Comparison of ENCODE assay signal across 1 cellular context in genomic region chr5:100777680-100778281, GRCh38.
A peak's percentile ranks its signal among the peaks of the same experiment; 100 is the strongest.
TF ChIP-seq lines count a peak whose summit lies in the region.

No MANE protein-coding gene starts in this region.

TF ChIP-seq in GM12878, 131 proteins besides CTCF, POLR2A, EP300 and RAD21 (continued from another document):
- TF ChIP-seq BCL3 (IDR thresholded peaks at IDR 0.05; ENCODE audit: borderline replicate concordance, insufficient read depth, low read depth, low read length, poor library complexity, severe bottlenecking) = peak; percentile 69
- TF ChIP-seq IKZF2 (IDR thresholded peaks at IDR 0.05) = peak; percentile 98 to 99
- TF ChIP-seq MXI1 (IDR thresholded peaks at IDR 0.05; ENCODE audit: low read depth, low read length) = no peak
- 0 out of 2 replicates have a peak, but pooled peaks have one; percentile 13 for TF ChIP-seq TCF7 (IDR thresholded peaks at IDR 0.05; ENCODE audit: borderline replicate concordance)
- no peak for TF ChIP-seq MYB (IDR thresholded peaks at IDR 0.05; ENCODE audit: borderline replicate concordance, low read depth, low read length)
- TF ChIP-seq SMAD1 (IDR thresholded peaks at IDR 0.05; ENCODE audit: low read depth, partially characterized antibody) = peak; percentile 97
- peak; percentile 87; the same call in 1 of the 2 replicates for TF ChIP-seq CBX5 (IDR thresholded peaks at IDR 0.05; ENCODE audit: low read depth)
- peak; percentile 81 for TF ChIP-seq BCL11A (IDR thresholded peaks at IDR 0.05; ENCODE audit: low read depth, low read length)
- peak; percentile 81 for TF ChIP-seq CREM (IDR thresholded peaks at IDR 0.05; ENCODE audit: low read depth)
- TF ChIP-seq SPI1 (IDR thresholded peaks at IDR 0.05; ENCODE audit: borderline replicate concordance, insufficient read depth, low read depth, low read length) = peak; percentile 96
- no peak for TF ChIP-seq IRF5 (IDR thresholded peaks at IDR 0.05; ENCODE audit: borderline replicate concordance)
- no peak for TF ChIP-seq PKNOX1 (IDR thresholded peaks at IDR 0.05)
- peak; percentile 58; the same call in 1 of the 2 replicates for TF ChIP-seq CHD1 (IDR thresholded peaks at IDR 0.05; ENCODE audit: low read depth, low read length)
- peak; percentile 97 for TF ChIP-seq IKZF1 (conservative IDR thresholded peaks at IDR 0.05)
- peak; percentile 36 for TF ChIP-seq MEF2B (IDR thresholded peaks at IDR 0.05; ENCODE audit: partially characterized antibody, poor library complexity, severe bottlenecking)
- peak; percentile 85; the same call in 1 of the 2 replicates for TF ChIP-seq BACH1 (IDR thresholded peaks at IDR 0.05; ENCODE audit: borderline replicate concordance)
- TF ChIP-seq USF1 (IDR thresholded peaks at IDR 0.05; ENCODE audit: borderline replicate concordance, extremely low read length, insufficient read depth, low read depth, low read length) = no peak
- TF ChIP-seq PAX8 (IDR thresholded peaks at IDR 0.05) = no peak
- 0 out of 2 replicates have a peak, but pooled peaks have one; percentile 33 for TF ChIP-seq CREB1 (IDR thresholded peaks at IDR 0.05; ENCODE audit: low read depth)
- peak in 1 of 2 experiments; percentile 47; a peak in 1 of 4 replicates for TF ChIP-seq SRF (IDR thresholded peaks at IDR 0.05; ENCODE audit: low read depth in 2 of 2, low read length in 2 of 2)
- TF ChIP-seq CUX1 (IDR thresholded peaks at IDR 0.05; ENCODE audit: insufficient replicate concordance, low read depth, low read length) = peak; percentile 16
- TF ChIP-seq GABPA (IDR thresholded peaks at IDR 0.05; ENCODE audit: low read depth) = peak; percentile 56; the same call in 1 of the 2 replicates
- no peak for TF ChIP-seq MYC (IDR thresholded peaks at IDR 0.05; ENCODE audit: insufficient read depth, insufficient read length, insufficient replicate concordance, low read length, severe bottlenecking)
- no peak for TF ChIP-seq RELA (IDR thresholded peaks at IDR 0.05; ENCODE audit: borderline replicate concordance, partially characterized antibody)
- TF ChIP-seq HDGF (IDR thresholded peaks at IDR 0.05) = no peak
- TF ChIP-seq MTA2 (IDR thresholded peaks at IDR 0.05; ENCODE audit: low read depth) = peak; percentile 90
- TF ChIP-seq RCOR1 (conservative IDR thresholded peaks at IDR 0.05; ENCODE audit: low read depth, low read length) = peak; percentile 81; the same call in 1 of the 2 replicates
- peak in 1 of 2 experiments; percentile 59; a peak in 2 of 4 replicates for TF ChIP-seq BHLHE40 (IDR thresholded peaks at IDR 0.05; ENCODE audit: borderline replicate concordance in 1 of 2, low read depth in 2 of 2, low read length in 1 of 2)
- TF ChIP-seq JUNB (IDR thresholded peaks at IDR 0.05) = peak; percentile 86
- TF ChIP-seq ZNF217 (IDR thresholded peaks at IDR 0.05) = peak; percentile 43; the same call in 1 of the 2 replicates
TF ChIP-seq in GM12878: peak in this region for 45.
